In genomic region chr11:124791626-124792341, GRCh38 we compare ENCODE assay signal across 10 cellular contexts. TPM values are rescaled to one million over a fixed set of nuclear protein-coding genes. Genes with fewer than 3 reads are reported as not detected.
DNase-seq lines count a peak whose midpoint lies in the region; ATAC-seq and TF ChIP-seq lines count a peak whose summit lies in the region.
"Had no signal": no experiment of that assay in that cellular context is flagged by ENCODE, and none has a peak within 500 bp of the region (broad histone marks: within the 10 kb centered on the region; RNA-seq: fewer than 3 reads in every experiment).

No MANE protein-coding gene starts in this region.

- DNase-seq in foreskin fibroblast (peak; percentile 13 to 28), posterior vena cava (ENCODE audit: low spot score) (no peak), DMS 273 treated with DMSO at 0.1 percent for 48 hours (lab: John Stamatoyannopoulos, UW) (no peak), foreskin keratinocyte (no peak)
- DNase-seq: activated CD8-positive, alpha-beta memory T cell treated with anti-CD3 and anti-CD28 coated beads, Interleukin-2, amount 50 U/mL, for 48 hours; OCI-M1 had no signal

- no peak for TF ChIP-seq CTCF in foreskin fibroblast (IDR thresholded peaks at IDR 0.05; ENCODE audit: low read depth, low read length)
- no peak for TF ChIP-seq CTCF in foreskin keratinocyte (conservative IDR thresholded peaks at IDR 0.05)

- H3K27ac ChIP-seq in foreskin keratinocyte: no peak overlapping the region

- no peak overlapping the region for H3K4me3 ChIP-seq in foreskin fibroblast (ENCODE audit: low read depth in 1 of 2, low read length in 2 of 2)

- H3K27me3 ChIP-seq in foreskin keratinocyte: no peaks in the 10 kb centered on the region

- intact Hi-C loops in posterior vena cava (cut with DNase I): no loop called here

- ATAC-seq in GM18870 (IDR thresholded peaks at IDR 0.05; ENCODE audit: unreplicated experiment): peak; percentile 73
- ATAC-seq in GM21825 (IDR thresholded peaks at IDR 0.05; ENCODE audit: unreplicated experiment): peak; percentile 72
- peak; percentile 54 for ATAC-seq in HG03469 (IDR thresholded peaks at IDR 0.05; ENCODE audit: unreplicated experiment)
- no peak for ATAC-seq in foreskin keratinocyte

- no peaks in the 10 kb centered on the region for H3K4me1 ChIP-seq in foreskin keratinocyte

RNA-seq across cellular contexts. Expression of gene MSANTD2, which starts 8.4 kb away (rescaled TPM):
- 10 to 100 TPM; 12.6 to 13.0 TPM for total RNA-seq in posterior vena cava
- total RNA-seq in foreskin keratinocyte: 5.4 and 6.1 TPM in 2 replicates
- 3.0 and 4.0 TPM in 2 replicates for polyA plus RNA-seq in foreskin keratinocyte

RNA-seq across cellular contexts. Expression of gene ESAM, which starts 29.7 kb away (rescaled TPM):
- total RNA-seq in posterior vena cava: 10 to 100 TPM; 71.5 to 76.9 TPM
- not detected in 2 replicates for total RNA-seq in foreskin keratinocyte
- not detected in 2 replicates for polyA plus RNA-seq in foreskin keratinocyte

RNA-seq across cellular contexts. Expression of gene VSIG2, which starts 39.7 kb away (rescaled TPM):
- total RNA-seq in posterior vena cava (1 to 10 TPM; 1.1 to 1.2 TPM), foreskin keratinocyte (not detected in 2 replicates)
- polyA plus RNA-seq in foreskin keratinocyte: not detected in 2 replicates
- total RNA-seq: subcutaneous adipose tissue had no signal

RNA-seq across cellular contexts. Expression of gene NRGN, which starts 52.0 kb away (rescaled TPM):
- total RNA-seq in posterior vena cava (1 to 10 TPM; 5.1 to 7.6 TPM), foreskin keratinocyte (4.2 and 4.4 TPM in 2 replicates)
- polyA plus RNA-seq in foreskin keratinocyte: 10.6 and 11.1 TPM in 2 replicates

Comparison
In these comparisons a context has a peak if more than half of its experiments do, and no peak if none do; other contexts are left out.
1. DNase-seq: peak in foreskin fibroblast (2 of 2); none in posterior vena cava (single experiment), DMS 273 treated with DMSO at 0.1 percent for 48 hours (single experiment) and foreskin keratinocyte (0 of 2).
2. RNA of gene ESAM, which starts 29.7 kb away (total RNA-seq): 71.5 to 76.9 TPM in posterior vena cava; not detected in foreskin keratinocyte; every median in the first group is over 10 times any median in the second.